ENCODE assay signal across 29 cellular contexts in the genomic region with DNA sequence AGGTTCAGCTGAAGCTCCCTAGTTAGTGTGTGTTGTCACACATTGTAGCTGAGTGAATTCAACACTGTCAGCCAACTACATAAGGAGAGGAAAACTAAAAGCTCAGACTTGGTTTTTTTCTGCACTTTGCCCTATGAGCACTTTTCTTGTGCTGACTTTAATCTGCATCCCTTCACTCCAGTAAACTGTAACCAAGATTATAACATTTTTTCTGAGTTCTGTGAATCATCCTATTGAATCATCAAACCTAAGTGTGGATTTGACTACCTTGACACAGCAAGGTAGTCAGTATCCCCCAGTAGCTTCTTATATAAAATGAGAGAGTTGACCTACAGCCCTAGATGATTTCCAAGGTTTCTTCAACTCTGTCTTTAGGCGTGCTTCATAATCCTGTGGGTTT.
"Had no signal": no experiment of that assay in that cellular context is flagged by ENCODE, and none has a peak within 500 bp of the region (broad histone marks: within the 10 kb centered on the region; RNA-seq: fewer than 3 reads in every experiment).

No MANE protein-coding gene starts in this region.

- H3K9me3 Mint-ChIP-seq: activated CD4-positive, alpha-beta T cell treated with anti-CD3 and anti-CD28 coated beads, Interleukin-2, amount 10 ng/mL, durations not matched to agents 24 days and 14 days; activated naive CD4-positive, alpha-beta T cell treated with anti-CD3 and anti-CD28 coated beads, Interleukin-2, amount 50 U/mL, for 24 hours; activated naive CD8-positive, alpha-beta T cell treated with anti-CD3 and anti-CD28 coated beads, Interleukin-2, amount 10 ng/mL, durations not matched to agents 7 days and 5 days; activated T-cell treated with anti-CD3 and anti-CD28 coated beads, Interleukin-2, amount 50 U/mL, for 24 hours had no signal

- H3K36me3 Mint-ChIP-seq: activated naive CD4-positive, alpha-beta T cell treated with anti-CD3 and anti-CD28 coated beads, Interleukin-2, amount 50 U/mL, for 24 hours; activated naive CD8-positive, alpha-beta T cell treated with anti-CD3 and anti-CD28 coated beads, Interleukin-2, amount 10 ng/mL, durations not matched to agents 7 days and 5 days; IgD-negative memory B cell had no signal

- H3K36me3 ChIP-seq: ascending aorta had no signal

- H3K4me3 Mint-ChIP-seq: activated CD4-positive, alpha-beta T cell treated with anti-CD3 and anti-CD28 coated beads, Interleukin-2, amount 10 ng/mL, durations not matched to agents 24 days and 14 days; activated CD8-positive, alpha-beta T cell treated with anti-CD3 and anti-CD28 coated beads, Interleukin-2, amount 10 ng/mL, durations not matched to agents 7 days and 5 days; activated naive CD4-positive, alpha-beta T cell treated with anti-CD3 and anti-CD28 coated beads, Interleukin-2, amount 50 U/mL, for 24 hours; activated naive CD8-positive, alpha-beta T cell treated with anti-CD3 and anti-CD28 coated beads, Interleukin-2, amount 10 ng/mL, durations not matched to agents 7 days and 5 days; activated T-cell treated with anti-CD3 and anti-CD28 coated beads, Interleukin-2, amount 50 U/mL, for 24 hours; IgD-negative memory B cell had no signal

- H3K27me3 Mint-ChIP-seq: activated CD4-positive, alpha-beta T cell treated with anti-CD3 and anti-CD28 coated beads, Interleukin-2, amount 10 ng/mL, durations not matched to agents 24 days and 14 days; activated T-cell treated with anti-CD3 and anti-CD28 coated beads, Interleukin-2, amount 50 U/mL, for 24 hours; IgD-negative memory B cell had no signal

- ATAC-seq: activated CD8-positive, alpha-beta T cell treated with anti-CD3 and anti-CD28 coated beads, Interleukin-2, amount 10 ng/mL, durations not matched to agents 7 days and 5 days had no signal

- H3K27ac Mint-ChIP-seq: activated CD4-positive, alpha-beta T cell treated with anti-CD3 and anti-CD28 coated beads, Interleukin-2, amount 10 ng/mL, durations not matched to agents 24 days and 14 days; activated CD8-positive, alpha-beta T cell treated with anti-CD3 and anti-CD28 coated beads, Interleukin-2, amount 10 ng/mL, durations not matched to agents 7 days and 5 days; activated naive CD4-positive, alpha-beta T cell treated with anti-CD3 and anti-CD28 coated beads, Interleukin-2, amount 50 U/mL, for 24 hours; activated naive CD8-positive, alpha-beta T cell treated with anti-CD3 and anti-CD28 coated beads, Interleukin-2, amount 10 ng/mL, durations not matched to agents 7 days and 5 days; activated T-cell treated with anti-CD3 and anti-CD28 coated beads, Interleukin-2, amount 50 U/mL, for 24 hours; IgD-negative memory B cell had no signal

- H3K27me3 ChIP-seq: ascending aorta had no signal

- H3K27ac ChIP-seq: ascending aorta, VCaP had no signal

- DNase-seq: activated CD4-positive, alpha-beta T cell treated with anti-CD3 and anti-CD28 coated beads for 1 hour; activated CD4-positive, alpha-beta T cell treated with anti-CD3 and anti-CD28 coated beads, Interleukin-2, amount 10 ng/mL, durations not matched to agents 24 days and 14 days; activated CD4-positive, alpha-beta T cell treated with anti-CD3 and anti-CD28 coated beads, Interleukin-2, amount 50 U/mL, for 48 hours; activated CD4-positive, CD25-positive, alpha-beta regulatory T cell; activated CD8-positive, alpha-beta T cell treated with anti-CD3 and anti-CD28 coated beads, Interleukin-2, amount 10 ng/mL, durations not matched to agents 7 days and 5 days; activated effector memory CD4-positive, alpha-beta T cell treated with anti-CD3 and anti-CD28 coated beads, Interleukin-2, amount 50 U/mL, for 16 hours; activated naive CD4-positive, alpha-beta T cell treated with Interleukin-2 at 50 U/mL for 16 hours; activated naive CD8-positive, alpha-beta T cell treated with anti-CD3 and anti-CD28 coated beads, Interleukin-2, amount 10 ng/mL, durations not matched to agents 7 days and 5 days; activated T-cell treated with anti-CD3 and anti-CD28 coated beads, Interleukin-2, amount 50 U/mL, for 24 hours; amygdala; Karpas-422; KBM-7; NCI-H1092; NCI-H1436 treated with DMSO at 0.1 percent for 48 hours; NCI-H1694 treated with DMSO at 0.1 percent for 48 hours; NCI-H2029; NCI-H345; NCI-H524 treated with DMSO at 0.1 percent for 48 hours; NCI-H748 treated with DMSO at 0.1 percent for 48 hours; NK-92 treated with Interleukin-12 subunit alpha and Interleukin-12 subunit beta, amount 100 ng/mL, for 24 hours; Right ventricle myocardium superior; SW 1271; T-helper 1 cell; T-helper 2 cell; T-helper 9 cell had no signal

- H3K4me3 ChIP-seq: ascending aorta had no signal

- H3K4me1 ChIP-seq: ascending aorta had no signal

- H3K4me1 Mint-ChIP-seq: activated CD4-positive, alpha-beta T cell treated with anti-CD3 and anti-CD28 coated beads, Interleukin-2, amount 10 ng/mL, durations not matched to agents 24 days and 14 days; activated naive CD4-positive, alpha-beta T cell treated with anti-CD3 and anti-CD28 coated beads, Interleukin-2, amount 50 U/mL, for 24 hours; IgD-negative memory B cell had no signal

- H3K9me3 ChIP-seq: ascending aorta had no signal
